ENCODE assay signal across 17 cellular contexts in genomic region chr14:77004711-77005460, GRCh38. TPM values are rescaled to one million over a fixed set of nuclear protein-coding genes. Genes with fewer than 3 reads are reported as not detected.
DNase-seq lines count a peak whose midpoint lies in the region; ATAC-seq, FAIRE-seq and TF ChIP-seq lines count a peak whose summit lies in the region.
"Had no signal": no experiment of that assay in that cellular context is flagged by ENCODE, and none has a peak within 500 bp of the region (broad histone marks: within the 10 kb centered on the region; RNA-seq: fewer than 3 reads in every experiment).

No MANE protein-coding gene starts in this region.

- peak overlapping the region; percentile 42 to 94 (median 68) for H3K27ac ChIP-seq in pancreas
- H3K27ac ChIP-seq in gastrocnemius medialis = no peak overlapping the region
- peak overlapping the region in 1 of 4 donors; percentile 74 for H3K27ac ChIP-seq in tibial nerve
- H3K27ac ChIP-seq: Peyer's patch had no signal

- no peak for FAIRE-seq in pancreas (lab: Jason Lieb, UNC)
- FAIRE-seq: frontal cortex, GM12878 had no signal

- no peak for TF ChIP-seq EP300 in tibial nerve (IDR thresholded peaks at IDR 0.05)

- H3K4me3 ChIP-seq in Caco-2 (ENCODE audit: low read depth, low read length) = no peak overlapping the region
- H3K4me3 ChIP-seq in pancreas = no peak overlapping the region
- H3K4me3 ChIP-seq in gastrocnemius medialis = no peak overlapping the region
- H3K4me3 ChIP-seq in tibial nerve = no peak overlapping the region
- H3K4me3 ChIP-seq: GM12878, Peyer's patch had no signal

- DNase-seq in Caco-2 = no peak
- no peak for DNase-seq in HFFc6
- DNase-seq in central memory CD8-positive, alpha-beta T cell (ENCODE audit: low spot score in 2 of 2) = no peak
- no peak for DNase-seq in pancreas
- DNase-seq in gastrocnemius medialis = no peak
- DNase-seq in tibial nerve (ENCODE audit: low spot score in 2 of 2) = no peak
- no peak for DNase-seq in left ventricle myocardium superior
- DNase-seq: activated CD8-positive, alpha-beta memory T cell treated with anti-CD3 and anti-CD28 coated beads, Interleukin-2, amount 50 U/mL, for 48 hours; activated naive CD4-positive, alpha-beta T cell treated with anti-CD3 and anti-CD28 coated beads, Interleukin-2, amount 50 U/mL, for 16 hours; CD8-positive, alpha-beta memory T cell; NCI-H187; NCI-H510A; Peyer's patch; T-cell had no signal

- H3K4me3 Mint-ChIP-seq in Caco-2 (ENCODE audit: unreplicated experiment) = no peak overlapping the region
- no peak overlapping the region for H3K4me3 Mint-ChIP-seq in HFFc6
- no peak overlapping the region for H3K4me3 Mint-ChIP-seq in central memory CD8-positive, alpha-beta T cell
- H3K4me3 Mint-ChIP-seq: CD8-positive, alpha-beta memory T cell; stimulated activated naive CD8-positive, alpha-beta T cell treated with anti-CD3 and anti-CD28 coated beads, Interleukin-15, Interleukin-2, amounts not matched to agents 100 ng/mL and 50 ng/mL, for 24 hours; T-cell had no signal

- no peaks in the 10 kb centered on the region for H3K9me3 ChIP-seq in Caco-2
- H3K9me3 ChIP-seq in pancreas = no peaks in the 10 kb centered on the region
- no peaks in the 10 kb centered on the region for H3K9me3 ChIP-seq in gastrocnemius medialis
- no peaks in the 10 kb centered on the region for H3K9me3 ChIP-seq in tibial nerve
- H3K9me3 ChIP-seq: Peyer's patch had no signal

- H3K36me3 Mint-ChIP-seq in Caco-2 (ENCODE audit: insufficient read depth, unreplicated experiment) = peaks cover 6% of the 10 kb centered on the region
- H3K36me3 Mint-ChIP-seq in HFFc6 (ENCODE audit: low read depth) = no peaks in the 10 kb centered on the region
- peaks cover 2% of the 10 kb centered on the region for H3K36me3 Mint-ChIP-seq in central memory CD8-positive, alpha-beta T cell (ENCODE audit: insufficient read depth)
- H3K36me3 Mint-ChIP-seq: T-cell had no signal

- in situ Hi-C loops in gastrocnemius medialis (cut with MboI; ENCODE audit: low sequenced_read_pairs in 4 of 4) = no loop called here

- ATAC-seq in central memory CD8-positive, alpha-beta T cell (replicated peaks; ENCODE audit: extremely low read depth, poor library complexity, severe bottlenecking) = no peak
- ATAC-seq in pancreas (no peak), gastrocnemius medialis (no peak), left ventricle myocardium superior (no peak)
- ATAC-seq: GM12878, T-cell had no signal

- CTCF ChIA-PET in Caco-2 (lab: Charles Lee) = no interaction called here

- H3K27ac Mint-ChIP-seq in Caco-2 (ENCODE audit: unreplicated experiment) (peak overlapping the region; percentile 91), HFFc6 (peak overlapping the region; percentile 50)
- H3K27ac Mint-ChIP-seq in central memory CD8-positive, alpha-beta T cell (ENCODE audit: low read depth) = peak overlapping the region; percentile 22
- H3K27ac Mint-ChIP-seq: T-cell had no signal

- H3K27me3 Mint-ChIP-seq in Caco-2 (ENCODE audit: insufficient read depth, unreplicated experiment) (no peaks in the 10 kb centered on the region), HFFc6 (ENCODE audit: insufficient read depth) (peaks cover 3% of the 10 kb centered on the region)
- H3K27me3 Mint-ChIP-seq in central memory CD8-positive, alpha-beta T cell = no peaks in the 10 kb centered on the region
- H3K27me3 Mint-ChIP-seq: stimulated activated naive CD8-positive, alpha-beta T cell treated with anti-CD3 and anti-CD28 coated beads, Interleukin-15, Interleukin-2, amounts not matched to agents 100 ng/mL and 50 ng/mL, for 24 hours; T-cell had no signal

- H3K36me3 ChIP-seq in Caco-2 (ENCODE audit: control insufficient read depth, insufficient read depth, low read length) (no peaks in the 10 kb centered on the region), pancreas (no peaks in the 10 kb centered on the region), gastrocnemius medialis (no peaks in the 10 kb centered on the region), tibial nerve (no peaks in the 10 kb centered on the region)
- H3K36me3 ChIP-seq: Peyer's patch had no signal

- peaks cover 67% of the 10 kb centered on the region for H3K4me1 ChIP-seq in Caco-2
- H3K4me1 ChIP-seq in pancreas = peaks cover 53 to 64% (median 58%) of the 10 kb centered on the region in 3 donors
- peaks cover 37 to 57% of the 10 kb centered on the region in 2 donors for H3K4me1 ChIP-seq in gastrocnemius medialis
- peaks cover 0 to 53% (median 23%) of the 10 kb centered on the region in 4 donors for H3K4me1 ChIP-seq in tibial nerve

- H3K27me3 ChIP-seq in Caco-2 (replicated peaks; ENCODE audit: control insufficient read depth, insufficient read depth, low read length) (no peaks in the 10 kb centered on the region), pancreas (no peaks in the 10 kb centered on the region), gastrocnemius medialis (no peaks in the 10 kb centered on the region), tibial nerve (no peaks in the 10 kb centered on the region)
- H3K27me3 ChIP-seq: Peyer's patch had no signal

- H3K4me1 Mint-ChIP-seq in Caco-2 (ENCODE audit: low read depth, unreplicated experiment) = peaks cover 69% of the 10 kb centered on the region
- H3K4me1 Mint-ChIP-seq in HFFc6 (ENCODE audit: low read depth) = peaks cover 37% of the 10 kb centered on the region
- no peaks in the 10 kb centered on the region for H3K4me1 Mint-ChIP-seq in central memory CD8-positive, alpha-beta T cell
- H3K4me1 Mint-ChIP-seq: CD8-positive, alpha-beta memory T cell had no signal

- TF ChIP-seq POLR2A in gastrocnemius medialis (IDR thresholded peaks at IDR 0.05) (no peak), tibial nerve (IDR thresholded peaks at IDR 0.05) (no peak)

- no peaks in the 10 kb centered on the region for H3K9me3 Mint-ChIP-seq in Caco-2 (ENCODE audit: unreplicated experiment)
- no peaks in the 10 kb centered on the region for H3K9me3 Mint-ChIP-seq in HFFc6
- no peaks in the 10 kb centered on the region for H3K9me3 Mint-ChIP-seq in central memory CD8-positive, alpha-beta T cell
- H3K9me3 Mint-ChIP-seq: CD8-positive, alpha-beta memory T cell; stimulated activated naive CD8-positive, alpha-beta T cell treated with anti-CD3 and anti-CD28 coated beads, Interleukin-15, Interleukin-2, amounts not matched to agents 100 ng/mL and 50 ng/mL, for 24 hours; T-cell had no signal

- intact Hi-C loops in Caco-2 (cut with micrococcal nuclease; ENCODE audit: unreplicated experiment) = loop anchor here (5.0 kb wide), 2 partner anchors 43 to 88 kb away; no protein-coding TSS in a partner anchor
- intact Hi-C loops in pancreas (cut with DNase I) = no loop called here
- intact Hi-C loops in gastrocnemius medialis (cut with DNase I; ENCODE audit: low total_unique reads) = no loop called here
- intact Hi-C loops in left ventricle myocardium superior (cut with micrococcal nuclease) = no loop called here

- POLR2A ChIA-PET in Caco-2 (lab: Charles Lee) = no interaction called here

- TF ChIP-seq CTCF in Caco-2 (IDR thresholded peaks at IDR 0.05; ENCODE audit: insufficient read depth in 1 of 2, low read depth in 1 of 2, low read length in 1 of 2, severe bottlenecking in 1 of 2, unreplicated experiment in 1 of 2) = no peak
- TF ChIP-seq CTCF in HFFc6 (IDR thresholded peaks at IDR 0.05) = no peak
- no peak for TF ChIP-seq CTCF in pancreas (IDR thresholded peaks at IDR 0.05)
- no peak for TF ChIP-seq CTCF in gastrocnemius medialis (IDR thresholded peaks at IDR 0.05 in 4 of 5, conservative IDR thresholded peaks at IDR 0.05 in 1 of 5)
- no peak for TF ChIP-seq CTCF in tibial nerve (IDR thresholded peaks at IDR 0.05)

- WGBS in pancreas, 2 donors = 55 to 71% methylated on average over 9 of the region's 9 CpGs
- 68 to 79% methylated on average over 9 of the region's 9 CpGs for WGBS in tibial nerve, 2 donors

- BruUV-seq in Caco-2 (replicated peaks; lab: Mats Ljungman, UMichigan) = no TSS peak

RNA-seq across cellular contexts. Expression of gene IRF2BPL, which starts 23.6 kb away (rescaled TPM):
- total RNA-seq in Caco-2 (2022) (24.1 and 24.7 TPM in 2 replicates), pancreas (10 to 100 TPM; 15.4 to 32.2 (median 25.5) TPM), gastrocnemius medialis (10 to 100 TPM; 15.0 to 26.4 (median 17.0) TPM), tibial nerve (10 to 100 TPM; 52.4 to 69.2 (median 60.7) TPM), left ventricle myocardium superior (42.8 TPM)
- total RNA-seq in HFFc6 (2021; fragmentation: NEBNext Ultra II Directional; extraction: Animal tissue kit (Norgen Biotek cat#: 25700)) = 10 to 100 TPM; 37.1 to 46.3 (median 38.3) TPM
- polyA plus RNA-seq in pancreas = 10 to 100 TPM in 1 of 2 donors, 1 to 10 TPM in 1; 6.2 to 13.7 TPM

Comparison
In these comparisons a context has a peak if more than half of its experiments do, and no peak if none do; other contexts are left out.
1. H3K27ac Mint-ChIP-seq: peak in every context shown above with its lines; median percentile 91 in Caco-2; 50 in HFFc6; 22 in central memory CD8-positive, alpha-beta T cell.
2. H3K27ac ChIP-seq: peak in pancreas (4 of 4); none in gastrocnemius medialis (0 of 4).